8 cellular contexts compared by ENCODE assay signal in genomic region chr15:41661078-41661528, GRCh38. TPM values are rescaled to one million over a fixed set of nuclear protein-coding genes. Genes with fewer than 3 reads are reported as not detected.
DNase-seq lines count a peak whose midpoint lies in the region; TF ChIP-seq lines count a peak whose summit lies in the region.

No MANE protein-coding gene starts in this region.

- peak overlapping the region; percentile 87 to 92 for H3K27ac ChIP-seq in breast epithelium
- peak overlapping the region; percentile 80 for H3K27ac ChIP-seq in muscle layer of duodenum (ENCODE audit: low read length)

- H3K27me3 Mint-ChIP-seq in IgD-negative memory B cell, result peaks cover 4% of the 10 kb centered on the region

- no peaks in the 10 kb centered on the region for H3K9me3 ChIP-seq in breast epithelium
- H3K9me3 ChIP-seq in muscle layer of duodenum (ENCODE audit: control insufficient read depth in 1 of 2, low read length in 2 of 2), result no peaks in the 10 kb centered on the region

- H3K4me1 ChIP-seq in breast epithelium, result no peaks in the 10 kb centered on the region
- peaks cover 12 to 20% of the 10 kb centered on the region in 2 donors for H3K4me1 ChIP-seq in muscle layer of duodenum (ENCODE audit: control insufficient read depth in 1 of 2, insufficient read depth in 2 of 2, low read length in 2 of 2)

- H3K36me3 ChIP-seq in breast epithelium, result no peaks in the 10 kb centered on the region
- H3K36me3 ChIP-seq in muscle layer of duodenum (ENCODE audit: control insufficient read depth in 1 of 2, insufficient read depth in 2 of 2, low read length in 2 of 2), result no peaks in the 10 kb centered on the region

- intact Hi-C loops in breast epithelium (cut with DNase I; ENCODE audit: low total_unique reads), result no loop called here

- no peaks in the 10 kb centered on the region for H3K36me3 Mint-ChIP-seq in IgD-negative memory B cell

- DNase-seq in GM12865 (ENCODE audit: low read depth), result no peak
- DNase-seq in breast epithelium (ENCODE audit: low spot score in 2 of 2), result no peak
- no peak for DNase-seq in mesenteric fat pad (ENCODE audit: low spot score)
- DNase-seq in HuH-7.5 (ENCODE audit: low spot score), result no peak
- DNase-seq in UCSD-AML1 (lab: John Stamatoyannopoulos, UW; ENCODE audit: unreplicated experiment), result no peak
- no peak for DNase-seq in NCI-H2196 (lab: John Stamatoyannopoulos, UW; ENCODE audit: unreplicated experiment)

- H3K4me3 ChIP-seq in GM12865 (ENCODE audit: low read depth, low read length) (peak overlapping the region; percentile 82), breast epithelium (peak overlapping the region; percentile 44 to 77 (median 63)), muscle layer of duodenum (ENCODE audit: low read depth in 1 of 2, low read length in 2 of 2) (peak overlapping the region; percentile 71 to 76)

- no peak for TF ChIP-seq CTCF in GM12865 (IDR thresholded peaks at IDR 0.05; ENCODE audit: insufficient read depth, low read depth, low read length, missing control alignments)
- no peak for TF ChIP-seq CTCF in breast epithelium (IDR thresholded peaks at IDR 0.05)

- peaks cover 0 to 2% (median 0%) of the 10 kb centered on the region in 3 donors for H3K9me3 Mint-ChIP-seq in IgD-negative memory B cell

- no peak for TF ChIP-seq POLR2A in breast epithelium (IDR thresholded peaks at IDR 0.05)

- H3K4me1 Mint-ChIP-seq in IgD-negative memory B cell, result peaks cover 31 to 37% (median 33%) of the 10 kb centered on the region in 3 donors

- peak overlapping the region; percentile 95 to 99 (median 97) for H3K27ac Mint-ChIP-seq in IgD-negative memory B cell

- H3K27me3 ChIP-seq in breast epithelium (no peaks in the 10 kb centered on the region), muscle layer of duodenum (ENCODE audit: low read depth, low read length) (no peaks in the 10 kb centered on the region)

- H3K4me3 Mint-ChIP-seq in IgD-negative memory B cell, result peak overlapping the region; percentile 94 to 98 (median 96)

RNA-seq across cellular contexts. Expression of gene MGA, which starts 0.9 kb away (rescaled TPM):
- 17.8 TPM for polyA plus RNA-seq in IgD-negative memory B cell
- total RNA-seq in breast epithelium (10 to 100 TPM; 37.8 to 70.2 (median 65.9) TPM), mesenteric fat pad (32.9 TPM)
